In genomic region chr5:150783422-150783928, GRCh38 we compare ENCODE assay signal across 8 cellular contexts. TPM values are rescaled to one million over a fixed set of nuclear protein-coding genes. Genes with fewer than 3 reads are reported as not detected.
DNase-seq lines count a peak whose midpoint lies in the region; ATAC-seq lines count a peak whose summit lies in the region.

No MANE protein-coding gene starts in this region.

- peaks cover 59 to 88% (median 69%) of the 10 kb centered on the region in 3 donors for H3K4me1 Mint-ChIP-seq in CD8-positive, alpha-beta memory T cell

- peak overlapping the region; percentile 3 for H3K27ac ChIP-seq in CD8-positive, alpha-beta memory T cell (ENCODE audit: low read depth, low read length)

- H3K36me3 ChIP-seq in CD8-positive, alpha-beta memory T cell (ENCODE audit: insufficient read depth, low read length), result no peaks in the 10 kb centered on the region

- H3K4me3 ChIP-seq in CD8-positive, alpha-beta memory T cell (ENCODE audit: low read length), result peak overlapping the region; percentile 54

- H3K9me3 Mint-ChIP-seq in CD8-positive, alpha-beta memory T cell, result no peaks in the 10 kb centered on the region

- no peaks in the 10 kb centered on the region for H3K27me3 Mint-ChIP-seq in CD8-positive, alpha-beta memory T cell

- no peaks in the 10 kb centered on the region for H3K9me3 ChIP-seq in CD8-positive, alpha-beta memory T cell (ENCODE audit: low read length)

- H3K27me3 ChIP-seq in CD8-positive, alpha-beta memory T cell (ENCODE audit: insufficient read depth, low read length, poor library complexity, severe bottlenecking), result no peaks in the 10 kb centered on the region

- DNase-seq in CD8-positive, alpha-beta memory T cell, result peak; percentile 29 to 82 (median 80)
- DNase-seq in HT-29 (ENCODE audit: low spot score) (peak; percentile 86), SW480 (ENCODE audit: low spot score) (peak; percentile 63), amniotic stem cell (lab: John Stamatoyannopoulos, UW) (peak; percentile 71), iPS-NIHi11 (ENCODE audit: low spot score) (peak; percentile 53), middle frontal gyrus (ENCODE audit: extremely low spot score, low spot score) (no peak)
- DNase-seq in stimulated activated CD4-positive, alpha-beta T cell treated with anti-CD3 and anti-CD28 coated beads, Interleukin-2, amount 100 ng/mL, for 4 hours (ENCODE audit: low read depth), result peak; percentile 57

- CTCF ChIA-PET in CD8-positive, alpha-beta memory T cell (lab: Charles Lee), result interaction anchor here (0.6 to 2.5 kb wide), 12 partner anchors 10 to 120 kb away, joined by 3 to 19 read pairs (median 4); partner anchors contain the start of genes DCTN4, IRGM and RBM22

- H3K4me3 Mint-ChIP-seq in CD8-positive, alpha-beta memory T cell, result peak overlapping the region; percentile 58 to 81 (median 75)

- H3K4me1 ChIP-seq in CD8-positive, alpha-beta memory T cell (ENCODE audit: insufficient read depth, low read length), result peaks cover 44% of the 10 kb centered on the region

- peak overlapping the region; percentile 81 to 97 (median 86) for H3K27ac Mint-ChIP-seq in CD8-positive, alpha-beta memory T cell

- peaks cover 0 to 6% (median 0%) of the 10 kb centered on the region in 3 donors for H3K36me3 Mint-ChIP-seq in CD8-positive, alpha-beta memory T cell

- ATAC-seq in GM19468 (IDR thresholded peaks at IDR 0.05; ENCODE audit: extremely low read depth, unreplicated experiment), result peak; percentile 22

- POLR2A ChIA-PET in CD8-positive, alpha-beta memory T cell (lab: Charles Lee), result interaction anchor here (0.8 to 1.7 kb wide), 5 partner anchors 25 to 432 kb away, joined by 3 to 29 read pairs (median 9); partner anchors contain the start of genes DCTN4, IRGM and RBM22

RNA-seq across cellular contexts. Expression of gene SMIM3, which starts 4.9 kb away (rescaled TPM):
- 10 to 100 TPM; 11.8 to 12.7 TPM for total RNA-seq in CD8-positive, alpha-beta memory T cell
- 20.8 TPM for polyA plus RNA-seq in CD8-positive, alpha-beta memory T cell
- 13.4 and 18.6 TPM in 2 replicates for total RNA-seq in HT-29 (2014; rRNA removed; shearing (Covaris generic))

RNA-seq across cellular contexts. Expression of gene DCTN4, which starts 24.7 kb away (rescaled TPM):
- 10 to 100 TPM; 37.0 to 39.6 TPM for total RNA-seq in CD8-positive, alpha-beta memory T cell
- 10.4 TPM for polyA plus RNA-seq in CD8-positive, alpha-beta memory T cell
- total RNA-seq in HT-29 (2014; rRNA removed; shearing (Covaris generic)), result 26.1 and 30.6 TPM in 2 replicates
